Comparison of ENCODE assay signal across 17 cellular contexts in genomic region chr3:46316258-46316657, GRCh38. TPM values are rescaled to one million over a fixed set of nuclear protein-coding genes. Genes with fewer than 3 reads are reported as not detected.
DNase-seq lines count a peak whose midpoint lies in the region; ATAC-seq and TF ChIP-seq lines count a peak whose summit lies in the region.
"Had no signal": no experiment of that assay in that cellular context is flagged by ENCODE, and none has a peak within 500 bp of the region (broad histone marks: within the 10 kb centered on the region; RNA-seq: fewer than 3 reads in every experiment).

No MANE protein-coding gene starts in this region.

- ATAC-seq in activated B cell treated with CpG ODN at 0.5 μM for 24 hours (ENCODE audit: low read depth) (peak; percentile 56), GM19452 (IDR thresholded peaks at IDR 0.05; ENCODE audit: unreplicated experiment) (no peak), GM18517 (IDR thresholded peaks at IDR 0.05; ENCODE audit: unreplicated experiment) (no peak)
- peak; percentile 61 for ATAC-seq in stimulated activated memory B cell treated with anti-CD40 and anti-IgM and Interleukin-4, amounts not matched to agents 10 μg/mL and 1 μg/mL and 100 μg/mL, for 72 hours
- ATAC-seq: Panc1 had no signal

- CTCF ChIA-PET in activated B cell treated with CpG ODN at 0.5 μM for 24 hours (lab: Charles Lee) = no interaction called here

- H3K27ac Mint-ChIP-seq in activated B cell treated with CpG ODN at 0.5 μM for 24 hours = peak overlapping the region; percentile 68
- H3K27ac Mint-ChIP-seq in stimulated activated memory B cell treated with anti-CD40 and anti-IgM and Interleukin-4, amounts not matched to agents 10 μg/mL and 1 μg/mL and 100 μg/mL, for 72 hours = peak overlapping the region; percentile 50

- H3K9me3 Mint-ChIP-seq in activated B cell treated with CpG ODN at 0.5 μM for 24 hours = peaks cover 5% of the 10 kb centered on the region
- peaks cover 8% of the 10 kb centered on the region for H3K9me3 Mint-ChIP-seq in stimulated activated memory B cell treated with anti-CD40 and anti-IgM and Interleukin-4, amounts not matched to agents 10 μg/mL and 1 μg/mL and 100 μg/mL, for 72 hours

- no peaks in the 10 kb centered on the region for H3K36me3 Mint-ChIP-seq in activated B cell treated with CpG ODN at 0.5 μM for 24 hours (ENCODE audit: low read depth)
- H3K36me3 Mint-ChIP-seq in stimulated activated memory B cell treated with anti-CD40 and anti-IgM and Interleukin-4, amounts not matched to agents 10 μg/mL and 1 μg/mL and 100 μg/mL, for 72 hours = no peaks in the 10 kb centered on the region

- peak overlapping the region; percentile 37 for H3K4me3 Mint-ChIP-seq in activated B cell treated with CpG ODN at 0.5 μM for 24 hours
- no peak overlapping the region for H3K4me3 Mint-ChIP-seq in stimulated activated memory B cell treated with anti-CD40 and anti-IgM and Interleukin-4, amounts not matched to agents 10 μg/mL and 1 μg/mL and 100 μg/mL, for 72 hours

- H3K27me3 Mint-ChIP-seq in activated B cell treated with CpG ODN at 0.5 μM for 24 hours = no peaks in the 10 kb centered on the region
- H3K27me3 Mint-ChIP-seq in stimulated activated memory B cell treated with anti-CD40 and anti-IgM and Interleukin-4, amounts not matched to agents 10 μg/mL and 1 μg/mL and 100 μg/mL, for 72 hours = no peaks in the 10 kb centered on the region

- POLR2A ChIA-PET in activated B cell treated with CpG ODN at 0.5 μM for 24 hours (lab: Charles Lee) = interaction anchor here (0.8 kb wide), 1 partner anchor 94 kb away, joined by 3 read pairs; no protein-coding TSS in a partner anchor

- DNase-seq in SIG-M5 treated with dmso at 0.1 percent for 504 hours (lab: John Stamatoyannopoulos, UW; ENCODE audit: unreplicated experiment) (peak; percentile 39), SIG-M5 (lab: John Stamatoyannopoulos, UW) (no peak), NOMO-1 treated with DMSO at 0.1 percent for 48 hours (lab: John Stamatoyannopoulos, UW; ENCODE audit: unreplicated experiment) (peak; percentile 75), activated B cell treated with CpG ODN at 0.5 μM for 24 hours (no peak), T-helper 1 cell (no peak)
- DNase-seq: ACHN, KG1, NCI-H1694, NCI-H2081, NCI-H2171 treated with DMSO at 0.1 percent for 48 hours, NCI-H526 treated with DMSO at 0.1 percent for 48 hours, SJCRH30 had no signal

- intact Hi-C loops in activated B cell treated with CpG ODN at 0.5 μM for 24 hours (cut with micrococcal nuclease) = no loop called here

- H3K4me1 Mint-ChIP-seq in activated B cell treated with CpG ODN at 0.5 μM for 24 hours = peaks cover 51% of the 10 kb centered on the region
- H3K4me1 Mint-ChIP-seq in stimulated activated memory B cell treated with anti-CD40 and anti-IgM and Interleukin-4, amounts not matched to agents 10 μg/mL and 1 μg/mL and 100 μg/mL, for 72 hours = peaks cover 48% of the 10 kb centered on the region

- TF ChIP-seq CTCF in activated B cell treated with CpG ODN at 0.5 μM for 24 hours (IDR thresholded peaks at IDR 0.05) = no peak

RNA-seq across cellular contexts. Expression of gene CCR2, which starts 37.7 kb away (rescaled TPM):
- 0.16 and 0.29 TPM in 2 replicates for total RNA-seq in activated B cell treated with CpG ODN at 0.5 μM for 24 hours
- total RNA-seq: H4, SJCRH30 had no signal

RNA-seq across cellular contexts. Expression of gene CCR5, which starts 54.5 kb away (rescaled TPM):
- 0.27 and 0.55 TPM in 2 replicates for total RNA-seq in activated B cell treated with CpG ODN at 0.5 μM for 24 hours
- total RNA-seq: H4, SJCRH30 had no signal

Comparison
In these comparisons a context has a peak if more than half of its experiments do, and no peak if none do; other contexts are left out.
1. DNase-seq: peak in SIG-M5 treated with dmso at 0.1 percent for 504 hours (single experiment) and NOMO-1 treated with DMSO at 0.1 percent for 48 hours (single experiment); none in SIG-M5 (single experiment), activated B cell treated with CpG ODN at 0.5 μM for 24 hours (single experiment) and T-helper 1 cell (0 of 5).
2. ATAC-seq: peak in activated B cell treated with CpG ODN at 0.5 μM for 24 hours (single experiment) and stimulated activated memory B cell treated with anti-CD40 and anti-IgM and Interleukin-4, amounts not matched to agents 10 μg/mL and 1 μg/mL and 100 μg/mL, for 72 hours (single experiment); none in GM19452 (single experiment) and GM18517 (single experiment).